In genomic region chr18:28086530-28087172, GRCh38 we compare ENCODE assay signal across 8 cellular contexts.
DNase-seq lines count a peak whose midpoint lies in the region; ATAC-seq and TF ChIP-seq lines count a peak whose summit lies in the region.
"Had no signal": no experiment of that assay in that cellular context is flagged by ENCODE, and none has a peak within 500 bp of the region (broad histone marks: within the 10 kb centered on the region; RNA-seq: fewer than 3 reads in every experiment).

No MANE protein-coding gene starts in this region.

- no peak overlapping the region for H3K4me3 Mint-ChIP-seq in activated CD4-positive, alpha-beta T cell treated with anti-CD3 and anti-CD28 coated beads for 36 hours
- H3K4me3 Mint-ChIP-seq in activated naive CD8-positive, alpha-beta T cell treated with anti-CD3 and anti-CD28 coated beads, Interleukin-2, amount 50 U/mL, for 24 hours = no peak overlapping the region
- H3K4me3 Mint-ChIP-seq: T-helper 1 cell treated with Interleukin-12 subunit alpha and Interleukin-12 subunit beta and Interleukin-4 antibody, amounts not matched to agents 30 μg/mL and 1 μg/mL, for 36 hours had no signal

- H3K4me3 ChIP-seq in MG63 (no peak overlapping the region), choroid plexus epithelial cell (ENCODE audit: low read depth, low read length) (no peak overlapping the region), thoracic aorta (peak overlapping the region; percentile 39)

- ATAC-seq in thoracic aorta (ENCODE audit: insufficient number of reproducible peaks, low FRiP score, low read depth) (peak; percentile 64), GM21737 (IDR thresholded peaks at IDR 0.05; ENCODE audit: unreplicated experiment) (no peak)
- no peak for ATAC-seq in activated CD4-positive, alpha-beta T cell treated with anti-CD3 and anti-CD28 coated beads for 36 hours
- no peak for ATAC-seq in activated naive CD8-positive, alpha-beta T cell treated with anti-CD3 and anti-CD28 coated beads, Interleukin-2, amount 50 U/mL, for 24 hours

- H3K4me1 ChIP-seq in thoracic aorta (ENCODE audit: control insufficient read depth in 1 of 2, low read depth in 2 of 2) = peaks cover 5 to 14% of the 10 kb centered on the region in 2 donors

- DNase-seq in MG63 (peak; percentile 10), choroid plexus epithelial cell (ENCODE audit: low read depth) (peak; percentile 42), kidney tubule cell (ENCODE audit: low spot score) (peak; percentile 45), thoracic aorta (ENCODE audit: low spot score) (no peak)
- no peak for DNase-seq in activated CD4-positive, alpha-beta T cell treated with anti-CD3 and anti-CD28 coated beads for 36 hours
- DNase-seq in activated naive CD8-positive, alpha-beta T cell treated with anti-CD3 and anti-CD28 coated beads, Interleukin-2, amount 50 U/mL, for 24 hours = no peak

- no peaks in the 10 kb centered on the region for H3K36me3 Mint-ChIP-seq in activated CD4-positive, alpha-beta T cell treated with anti-CD3 and anti-CD28 coated beads for 36 hours (ENCODE audit: low read depth)
- no peaks in the 10 kb centered on the region for H3K36me3 Mint-ChIP-seq in activated naive CD8-positive, alpha-beta T cell treated with anti-CD3 and anti-CD28 coated beads, Interleukin-2, amount 50 U/mL, for 24 hours (ENCODE audit: low read depth)

- no peak for TF ChIP-seq CTCF in choroid plexus epithelial cell (conservative IDR thresholded peaks at IDR 0.05; ENCODE audit: low read depth, low read length)
- TF ChIP-seq CTCF in thoracic aorta (IDR thresholded peaks at IDR 0.05) = no peak

- H3K36me3 ChIP-seq in MG63 (no peaks in the 10 kb centered on the region), thoracic aorta (no peaks in the 10 kb centered on the region)

- no peak overlapping the region for H3K27ac ChIP-seq in thoracic aorta

- H3K27ac Mint-ChIP-seq in activated CD4-positive, alpha-beta T cell treated with anti-CD3 and anti-CD28 coated beads for 36 hours = no peak overlapping the region
- H3K27ac Mint-ChIP-seq in activated naive CD8-positive, alpha-beta T cell treated with anti-CD3 and anti-CD28 coated beads, Interleukin-2, amount 50 U/mL, for 24 hours = no peak overlapping the region
- H3K27ac Mint-ChIP-seq: T-helper 1 cell treated with Interleukin-12 subunit alpha and Interleukin-12 subunit beta and Interleukin-4 antibody, amounts not matched to agents 30 μg/mL and 1 μg/mL, for 36 hours had no signal

- no peaks in the 10 kb centered on the region for H3K4me1 Mint-ChIP-seq in activated CD4-positive, alpha-beta T cell treated with anti-CD3 and anti-CD28 coated beads for 36 hours
- H3K4me1 Mint-ChIP-seq in activated naive CD8-positive, alpha-beta T cell treated with anti-CD3 and anti-CD28 coated beads, Interleukin-2, amount 50 U/mL, for 24 hours = no peaks in the 10 kb centered on the region

- H3K27me3 Mint-ChIP-seq in activated CD4-positive, alpha-beta T cell treated with anti-CD3 and anti-CD28 coated beads for 36 hours = no peaks in the 10 kb centered on the region
- no peaks in the 10 kb centered on the region for H3K27me3 Mint-ChIP-seq in activated naive CD8-positive, alpha-beta T cell treated with anti-CD3 and anti-CD28 coated beads, Interleukin-2, amount 50 U/mL, for 24 hours

- intact Hi-C loops in activated CD4-positive, alpha-beta T cell treated with anti-CD3 and anti-CD28 coated beads for 36 hours (cut with DNase I, micrococcal nuclease) = no loop called here

- peaks cover 3% of the 10 kb centered on the region for H3K9me3 Mint-ChIP-seq in activated CD4-positive, alpha-beta T cell treated with anti-CD3 and anti-CD28 coated beads for 36 hours (ENCODE audit: low read depth)
- peaks cover 5% of the 10 kb centered on the region for H3K9me3 Mint-ChIP-seq in activated naive CD8-positive, alpha-beta T cell treated with anti-CD3 and anti-CD28 coated beads, Interleukin-2, amount 50 U/mL, for 24 hours

- POLR2A ChIA-PET in activated CD4-positive, alpha-beta T cell treated with anti-CD3 and anti-CD28 coated beads for 36 hours (lab: Charles Lee) = no interaction called here

- H3K9me3 ChIP-seq in MG63 (no peaks in the 10 kb centered on the region), thoracic aorta (no peaks in the 10 kb centered on the region)

- CTCF ChIA-PET in activated CD4-positive, alpha-beta T cell treated with anti-CD3 and anti-CD28 coated beads for 36 hours (lab: Charles Lee) = no interaction called here

- H3K27me3 ChIP-seq in MG63 (no peaks in the 10 kb centered on the region), thoracic aorta (replicated peaks; ENCODE audit: insufficient read depth) (no peaks in the 10 kb centered on the region)

Comparison
In these comparisons a context has a peak if more than half of its experiments do, and no peak if none do; other contexts are left out.
1. DNase-seq: peak in MG63 (single experiment), choroid plexus epithelial cell (single experiment) and kidney tubule cell (single experiment); none in thoracic aorta (single experiment), activated CD4-positive, alpha-beta T cell treated with anti-CD3 and anti-CD28 coated beads for 36 hours (single experiment) and activated naive CD8-positive, alpha-beta T cell treated with anti-CD3 and anti-CD28 coated beads, Interleukin-2, amount 50 U/mL, for 24 hours (single experiment).